Comparison of ENCODE assay signal across 8 cellular contexts in genomic region chr10:51422311-51423120, GRCh38.
A peak's percentile ranks its signal among the peaks of the same experiment; 100 is the strongest.
DNase-seq lines count a peak whose midpoint lies in the region; ATAC-seq and TF ChIP-seq lines count a peak whose summit lies in the region.

No MANE protein-coding gene starts in this region.

- H3K4me1 Mint-ChIP-seq in activated CD4-positive, alpha-beta T cell treated with anti-CD3 and anti-CD28 coated beads for 36 hours: no peaks in the 10 kb centered on the region
- no peaks in the 10 kb centered on the region for H3K4me1 Mint-ChIP-seq in activated CD4-positive, alpha-beta memory T cell treated with anti-CD3 and anti-CD28 coated beads, Interleukin-2, amount 10 ng/mL, durations not matched to agents 7 days and 5 days
- H3K4me1 Mint-ChIP-seq in progenitor cell of endocrine pancreas (ENCODE audit: low read depth): peaks cover 1% of the 10 kb centered on the region

- H3K9me3 Mint-ChIP-seq in activated CD4-positive, alpha-beta T cell treated with anti-CD3 and anti-CD28 coated beads for 36 hours (ENCODE audit: low read depth): no peaks in the 10 kb centered on the region
- no peaks in the 10 kb centered on the region for H3K9me3 Mint-ChIP-seq in activated CD4-positive, alpha-beta memory T cell treated with anti-CD3 and anti-CD28 coated beads, Interleukin-2, amount 10 ng/mL, durations not matched to agents 7 days and 5 days
- H3K9me3 Mint-ChIP-seq in progenitor cell of endocrine pancreas (ENCODE audit: low read depth): no peaks in the 10 kb centered on the region

- no peak overlapping the region for H3K4me3 Mint-ChIP-seq in activated CD4-positive, alpha-beta T cell treated with anti-CD3 and anti-CD28 coated beads for 36 hours
- H3K4me3 Mint-ChIP-seq in activated CD4-positive, alpha-beta memory T cell treated with anti-CD3 and anti-CD28 coated beads, Interleukin-2, amount 10 ng/mL, durations not matched to agents 7 days and 5 days: no peak overlapping the region
- no peak overlapping the region for H3K4me3 Mint-ChIP-seq in progenitor cell of endocrine pancreas (ENCODE audit: low read depth)

- POLR2A ChIA-PET in activated CD4-positive, alpha-beta T cell treated with anti-CD3 and anti-CD28 coated beads for 36 hours (lab: Charles Lee): no interaction called here
- POLR2A ChIA-PET in activated CD4-positive, alpha-beta memory T cell treated with anti-CD3 and anti-CD28 coated beads, Interleukin-2, amount 10 ng/mL, durations not matched to agents 7 days and 5 days (lab: Charles Lee): no interaction called here

- intact Hi-C loops in activated CD4-positive, alpha-beta T cell treated with anti-CD3 and anti-CD28 coated beads for 36 hours (cut with DNase I, micrococcal nuclease): loop anchor here in 1 of 2 experiments (1.0 to 5.0 kb wide), 2 partner anchors 360 to 421 kb away; no protein-coding TSS in a partner anchor

- peak; percentile 80 for TF ChIP-seq CTCF in progenitor cell of endocrine pancreas (IDR thresholded peaks at IDR 0.05; ENCODE audit: unreplicated experiment)

- peaks cover 2% of the 10 kb centered on the region for H3K27me3 Mint-ChIP-seq in activated CD4-positive, alpha-beta T cell treated with anti-CD3 and anti-CD28 coated beads for 36 hours
- H3K27me3 Mint-ChIP-seq in activated CD4-positive, alpha-beta memory T cell treated with anti-CD3 and anti-CD28 coated beads, Interleukin-2, amount 10 ng/mL, durations not matched to agents 7 days and 5 days: peaks cover 1% of the 10 kb centered on the region
- no peaks in the 10 kb centered on the region for H3K27me3 Mint-ChIP-seq in progenitor cell of endocrine pancreas

- peak; percentile 59 for DNase-seq in activated CD4-positive, alpha-beta T cell treated with anti-CD3 and anti-CD28 coated beads for 36 hours
- DNase-seq in activated CD4-positive, alpha-beta T cell treated with anti-CD3 and anti-CD28 coated beads for 4 hours: no peak
- DNase-seq in Kasumi-1 (lab: John Stamatoyannopoulos, UW) (peak; percentile 44 to 75), glomerular visceral epithelial cell (ENCODE audit: extremely low spot score) (peak; percentile 49), progenitor cell of endocrine pancreas (ENCODE audit: low spot score, unreplicated experiment) (peak; percentile 12), NCI-H1048 (lab: John Stamatoyannopoulos, UW) (no peak)
- peak; percentile 41 for DNase-seq in activated CD4-positive, alpha-beta memory T cell treated with anti-CD3 and anti-CD28 coated beads, Interleukin-2, amount 10 ng/mL, durations not matched to agents 7 days and 5 days

- no peak for ATAC-seq in activated CD4-positive, alpha-beta T cell treated with anti-CD3 and anti-CD28 coated beads for 36 hours
- ATAC-seq in GM21723 (IDR thresholded peaks at IDR 0.05; ENCODE audit: unreplicated experiment): peak; percentile 71

- no peak overlapping the region for H3K27ac Mint-ChIP-seq in activated CD4-positive, alpha-beta T cell treated with anti-CD3 and anti-CD28 coated beads for 36 hours
- no peak overlapping the region for H3K27ac Mint-ChIP-seq in activated CD4-positive, alpha-beta memory T cell treated with anti-CD3 and anti-CD28 coated beads, Interleukin-2, amount 10 ng/mL, durations not matched to agents 7 days and 5 days
- H3K27ac Mint-ChIP-seq in progenitor cell of endocrine pancreas: no peak overlapping the region

- H3K36me3 Mint-ChIP-seq in activated CD4-positive, alpha-beta T cell treated with anti-CD3 and anti-CD28 coated beads for 36 hours (ENCODE audit: low read depth): no peaks in the 10 kb centered on the region
- no peaks in the 10 kb centered on the region for H3K36me3 Mint-ChIP-seq in activated CD4-positive, alpha-beta memory T cell treated with anti-CD3 and anti-CD28 coated beads, Interleukin-2, amount 10 ng/mL, durations not matched to agents 7 days and 5 days (ENCODE audit: low read depth)
- no peaks in the 10 kb centered on the region for H3K36me3 Mint-ChIP-seq in progenitor cell of endocrine pancreas (ENCODE audit: insufficient read depth)

- CTCF ChIA-PET in activated CD4-positive, alpha-beta T cell treated with anti-CD3 and anti-CD28 coated beads for 36 hours (lab: Charles Lee): interaction anchor here (0.9 to 1.6 kb wide), 6 partner anchors 9 to 540 kb away, joined by 3 to 8 read pairs (median 3); no protein-coding TSS in a partner anchor
- CTCF ChIA-PET in activated CD4-positive, alpha-beta memory T cell treated with anti-CD3 and anti-CD28 coated beads, Interleukin-2, amount 10 ng/mL, durations not matched to agents 7 days and 5 days (lab: Charles Lee): interaction anchor here (0.6 to 3.5 kb wide), 4 partner anchors 8 to 1034 kb away, joined by 3 to 13 read pairs (median 3); no protein-coding TSS in a partner anchor

Comparison
In these comparisons a context has a peak if more than half of its experiments do, and no peak if none do; other contexts are left out.
1. DNase-seq: peak in activated CD4-positive, alpha-beta T cell treated with anti-CD3 and anti-CD28 coated beads for 36 hours (single experiment), Kasumi-1 (2 of 2), activated CD4-positive, alpha-beta memory T cell treated with anti-CD3 and anti-CD28 coated beads, Interleukin-2, amount 10 ng/mL, durations not matched to agents 7 days and 5 days (single experiment), glomerular visceral epithelial cell (single experiment) and progenitor cell of endocrine pancreas (single experiment); none in activated CD4-positive, alpha-beta T cell treated with anti-CD3 and anti-CD28 coated beads for 4 hours (0 of 2) and NCI-H1048 (single experiment).